26 cellular contexts compared by ENCODE assay signal in genomic region chr4:74897390-74897789, GRCh38. TPM values are rescaled to one million over a fixed set of nuclear protein-coding genes. Genes with fewer than 3 reads are reported as not detected.
DNase-seq lines count a peak whose midpoint lies in the region; ATAC-seq and TF ChIP-seq lines count a peak whose summit lies in the region.
"Had no signal": no experiment of that assay in that cellular context is flagged by ENCODE, and none has a peak within 500 bp of the region (broad histone marks: within the 10 kb centered on the region; RNA-seq: fewer than 3 reads in every experiment).

No MANE protein-coding gene starts in this region.

- no peak overlapping the region for H3K4me3 Mint-ChIP-seq in stimulated activated memory B cell treated with anti-CD40 and anti-IgM and Interleukin-4, amounts not matched to agents 10 μg/mL and 1 μg/mL and 100 μg/mL, for 72 hours
- no peak overlapping the region for H3K4me3 Mint-ChIP-seq in progenitor cell of endocrine pancreas (ENCODE audit: low read depth)
- H3K4me3 Mint-ChIP-seq: CD8-positive, alpha-beta memory T cell; GM23338; H9; HFFc6 had no signal

- no peaks in the 10 kb centered on the region for H3K27me3 Mint-ChIP-seq in stimulated activated memory B cell treated with anti-CD40 and anti-IgM and Interleukin-4, amounts not matched to agents 10 μg/mL and 1 μg/mL and 100 μg/mL, for 72 hours
- no peaks in the 10 kb centered on the region for H3K27me3 Mint-ChIP-seq in progenitor cell of endocrine pancreas
- H3K27me3 Mint-ChIP-seq: CD8-positive, alpha-beta memory T cell had no signal

- peak; percentile 47 for DNase-seq in COLO829 (ENCODE audit: low spot score)
- no peak for DNase-seq in RWPE2 (ENCODE audit: low spot score)
- DNase-seq in epithelial cell of prostate (ENCODE audit: low read depth, low spot score), result peak; percentile 81
- DNase-seq in pons (ENCODE audit: low spot score), result peak; percentile 44
- no peak for DNase-seq in mucosa of descending colon
- no peak for DNase-seq in progenitor cell of endocrine pancreas (ENCODE audit: low spot score, unreplicated experiment)
- DNase-seq: 8988T; ACHN; BE2C; CD8-positive, alpha-beta memory T cell; DMS153; DND-41; H9; HFFc6; Karpas-422; NCI-H1092 treated with DMSO at 0.1 percent for 48 hours; NCI-H1436; NCI-H187; NCI-H524; NCI-H774; PC-9; Right ventricle myocardium superior had no signal

- H3K4me1 Mint-ChIP-seq in stimulated activated memory B cell treated with anti-CD40 and anti-IgM and Interleukin-4, amounts not matched to agents 10 μg/mL and 1 μg/mL and 100 μg/mL, for 72 hours, result peaks cover 12% of the 10 kb centered on the region
- peaks cover 31% of the 10 kb centered on the region for H3K4me1 Mint-ChIP-seq in progenitor cell of endocrine pancreas (ENCODE audit: low read depth)
- H3K4me1 Mint-ChIP-seq: CD8-positive, alpha-beta memory T cell had no signal

- H3K27ac Mint-ChIP-seq in stimulated activated memory B cell treated with anti-CD40 and anti-IgM and Interleukin-4, amounts not matched to agents 10 μg/mL and 1 μg/mL and 100 μg/mL, for 72 hours, result no peak overlapping the region
- no peak overlapping the region for H3K27ac Mint-ChIP-seq in progenitor cell of endocrine pancreas
- H3K27ac Mint-ChIP-seq: CD14-positive monocyte; CD8-positive, alpha-beta memory T cell; GM23338; H9; HFFc6 had no signal

- TF ChIP-seq CTCF in RWPE2 (IDR thresholded peaks at IDR 0.05; ENCODE audit: poor library complexity, severe bottlenecking) (no peak), mucosa of descending colon (IDR thresholded peaks at IDR 0.05) (no peak), progenitor cell of endocrine pancreas (IDR thresholded peaks at IDR 0.05; ENCODE audit: unreplicated experiment) (no peak)

- H3K9me3 ChIP-seq in RWPE2 (ENCODE audit: severe bottlenecking), result no peaks in the 10 kb centered on the region
- no peaks in the 10 kb centered on the region for H3K9me3 ChIP-seq in mucosa of descending colon
- H3K9me3 ChIP-seq: BE2C had no signal

- H3K36me3 Mint-ChIP-seq in stimulated activated memory B cell treated with anti-CD40 and anti-IgM and Interleukin-4, amounts not matched to agents 10 μg/mL and 1 μg/mL and 100 μg/mL, for 72 hours, result no peaks in the 10 kb centered on the region
- no peaks in the 10 kb centered on the region for H3K36me3 Mint-ChIP-seq in progenitor cell of endocrine pancreas (ENCODE audit: insufficient read depth)
- H3K36me3 Mint-ChIP-seq: CD14-positive monocyte; CD8-positive, alpha-beta memory T cell had no signal

- peak; percentile 23; the same call in 1 of the 3 replicates for ATAC-seq in RWPE2 (ENCODE audit: low read depth)
- ATAC-seq in mucosa of descending colon, result no peak
- ATAC-seq in GM18873 (IDR thresholded peaks at IDR 0.05; ENCODE audit: low FRiP score, unreplicated experiment), result no peak
- no peak for ATAC-seq in stimulated activated memory B cell treated with anti-CD40 and anti-IgM and Interleukin-4, amounts not matched to agents 10 μg/mL and 1 μg/mL and 100 μg/mL, for 72 hours
- ATAC-seq: GM23338 had no signal

- no peaks in the 10 kb centered on the region for H3K36me3 ChIP-seq in RWPE2 (ENCODE audit: low read depth)
- H3K36me3 ChIP-seq in mucosa of descending colon (ENCODE audit: low read depth), result no peaks in the 10 kb centered on the region
- H3K36me3 ChIP-seq: BE2C had no signal

- no peak overlapping the region for H3K4me3 ChIP-seq in RWPE2 (ENCODE audit: severe bottlenecking)
- no peak overlapping the region for H3K4me3 ChIP-seq in mucosa of descending colon
- H3K4me3 ChIP-seq: GM23338, PC-9 had no signal

- H3K9me3 Mint-ChIP-seq in stimulated activated memory B cell treated with anti-CD40 and anti-IgM and Interleukin-4, amounts not matched to agents 10 μg/mL and 1 μg/mL and 100 μg/mL, for 72 hours, result no peaks in the 10 kb centered on the region
- H3K9me3 Mint-ChIP-seq in progenitor cell of endocrine pancreas (ENCODE audit: low read depth), result no peaks in the 10 kb centered on the region
- H3K9me3 Mint-ChIP-seq: CD8-positive, alpha-beta memory T cell; GM23338; H9; HFFc6 had no signal

- no peak overlapping the region for H3K27ac ChIP-seq in RWPE2 (ENCODE audit: poor library complexity, severe bottlenecking)
- H3K27ac ChIP-seq in epithelial cell of prostate, result peak overlapping the region; percentile 42
- H3K27ac ChIP-seq: PC-9 had no signal

- H3K4me1 ChIP-seq in RWPE2 (ENCODE audit: insufficient read depth, poor library complexity, severe bottlenecking) (no peaks in the 10 kb centered on the region), mucosa of descending colon (ENCODE audit: low read depth) (no peaks in the 10 kb centered on the region)
- H3K4me1 ChIP-seq: BE2C had no signal

- no peaks in the 10 kb centered on the region for H3K27me3 ChIP-seq in RWPE2 (ENCODE audit: insufficient read depth, poor library complexity, severe bottlenecking)
- H3K27me3 ChIP-seq: BE2C had no signal

- intact Hi-C loops in mucosa of descending colon (cut with DNase I, micrococcal nuclease), result no loop called here

RNA-seq across cellular contexts. Expression of gene PARM1, which starts 35.5 kb away (rescaled TPM):
- total RNA-seq in mucosa of descending colon, result 100 to 1,000 TPM; 120 to 286 (median 209) TPM
- 6.4 and 7.4 TPM in 2 replicates for total RNA-seq in progenitor cell of endocrine pancreas
- total RNA-seq: CD8-positive, alpha-beta memory T cell had no signal

Comparison
In these comparisons a context has a peak if more than half of its experiments do, and no peak if none do; other contexts are left out.
1. DNase-seq: peak in COLO829 (single experiment), epithelial cell of prostate (single experiment) and pons (single experiment); none in RWPE2 (single experiment), mucosa of descending colon (0 of 3) and progenitor cell of endocrine pancreas (single experiment).
2. RNA of gene PARM1, which starts 35.5 kb away (total RNA-seq): 120 to 286 TPM in mucosa of descending colon; 6.4 to 7.4 TPM in progenitor cell of endocrine pancreas; every median in the first group is over 10 times any median in the second.